20 cellular contexts compared by ENCODE assay signal in genomic region chr13:66365101-66365500, GRCh38.
DNase-seq lines count a peak whose midpoint lies in the region; TF ChIP-seq lines count a peak whose summit lies in the region.
"Had no signal": no experiment of that assay in that cellular context is flagged by ENCODE, and none has a peak within 500 bp of the region (broad histone marks: within the 10 kb centered on the region; RNA-seq: fewer than 3 reads in every experiment).

No MANE protein-coding gene starts in this region.

- H4K20me1 ChIP-seq in Karpas-422 (ENCODE audit: insufficient read depth, low read depth, low read length): no peaks in the 10 kb centered on the region

- intact Hi-C loops in CD14-positive monocyte (cut with micrococcal nuclease): no loop called here

- H3K79me2 ChIP-seq in Karpas-422 (ENCODE audit: low read length): no peaks in the 10 kb centered on the region

- H3K9me3 Mint-ChIP-seq in CD14-positive monocyte: peaks cover 0 to 4% (median 2%) of the 10 kb centered on the region in 7 donors
- H3K9me3 Mint-ChIP-seq: HFFc6 had no signal

- H3K9me2 ChIP-seq in Karpas-422 (replicated peaks; ENCODE audit: insufficient read depth, low read length): no peaks in the 10 kb centered on the region

- H3K9ac ChIP-seq in Karpas-422 (ENCODE audit: low read length): no peak overlapping the region

- TF ChIP-seq CTCF in CD14-positive monocyte (IDR thresholded peaks at IDR 0.05): no peak

- no peak overlapping the region for H3K4me3 Mint-ChIP-seq in CD14-positive monocyte
- H3K4me3 Mint-ChIP-seq: CD8-positive, alpha-beta T cell; GM23338; HFFc6 had no signal

- H3K9me3 ChIP-seq in Karpas-422 (ENCODE audit: low read length) (no peaks in the 10 kb centered on the region), neuron (ENCODE audit: low read length) (no peaks in the 10 kb centered on the region)
- H3K9me3 ChIP-seq: Caco-2, HAP-1 had no signal

- H3K27ac Mint-ChIP-seq in CD14-positive monocyte: no peak overlapping the region
- H3K27ac Mint-ChIP-seq: CD8-positive, alpha-beta T cell; GM23338; HFFc6 had no signal

- H3K36me3 ChIP-seq in Karpas-422 (ENCODE audit: insufficient read depth, low read length) (no peaks in the 10 kb centered on the region), neuron (ENCODE audit: insufficient read depth, low read length) (no peaks in the 10 kb centered on the region)
- H3K36me3 ChIP-seq: HAP-1 had no signal

- H3K4me1 Mint-ChIP-seq in CD14-positive monocyte: no peaks in the 10 kb centered on the region

- H3K4me3 ChIP-seq in Karpas-422 (ENCODE audit: low read length) (no peak overlapping the region), neuron (ENCODE audit: low read length) (no peak overlapping the region)
- H3K4me3 ChIP-seq: GM23338, HAP-1 had no signal

- DNase-seq in Karpas-422 (no peak), inferior parietal cortex (ENCODE audit: extremely low spot score) (peak; percentile 63), NCI-H2081 (lab: John Stamatoyannopoulos, UW) (no peak), CD14-positive monocyte (ENCODE audit: low spot score) (no peak)
- no peak for DNase-seq in activated CD4-positive, CD25-positive, alpha-beta regulatory T cell treated with anti-CD3 and anti-CD28 coated beads, Interleukin-2, amount 50 U/mL, for 72 hours
- no peak for DNase-seq in activated CD8-positive, alpha-beta memory T cell treated with anti-CD3 and anti-CD28 coated beads for 24 hours
- DNase-seq: AML-193; C1 segment of cervical spinal cord; Caco-2; CD8-positive, alpha-beta T cell; HFFc6; Kasumi-1; NCI-H2029; NCI-H446 treated with DMSO at 0.1 percent for 48 hours; NCI-H526; SHP77 had no signal

- no peaks in the 10 kb centered on the region for H3K36me3 Mint-ChIP-seq in CD14-positive monocyte
- H3K36me3 Mint-ChIP-seq: CD8-positive, alpha-beta T cell had no signal

- H3K27me3 Mint-ChIP-seq in CD14-positive monocyte (ENCODE audit: low read depth in 3 of 3): no peaks in the 10 kb centered on the region

- no peak overlapping the region for H3K27ac ChIP-seq in Karpas-422 (ENCODE audit: low read length)
- H3K27ac ChIP-seq: RWPE1 had no signal

- H2AFZ ChIP-seq in Karpas-422 (ENCODE audit: low read length) (peak overlapping the region; percentile 67; the same call in 1 of the 2 replicates), neuron (ENCODE audit: low read depth, low read length) (peak overlapping the region; percentile 9)
- H2AFZ ChIP-seq: GM23338 had no signal

- H3K4me1 ChIP-seq in Karpas-422 (ENCODE audit: low read length): peaks cover 5% of the 10 kb centered on the region
- H3K4me1 ChIP-seq in neuron (ENCODE audit: insufficient read depth, low read length): peaks cover 9% of the 10 kb centered on the region
- H3K4me1 ChIP-seq: Caco-2 had no signal

- H3K27me3 ChIP-seq in Karpas-422 (ENCODE audit: low read length) (no peaks in the 10 kb centered on the region), neuron (ENCODE audit: insufficient read depth, low read length) (no peaks in the 10 kb centered on the region)

- H3K4me2 ChIP-seq in Karpas-422 (ENCODE audit: low read depth, low read length, poor library complexity, severe bottlenecking): no peak overlapping the region
- H3K4me2 ChIP-seq: GM23338 had no signal
